Comparison of ENCODE assay signal across 8 cellular contexts in the genomic region with DNA sequence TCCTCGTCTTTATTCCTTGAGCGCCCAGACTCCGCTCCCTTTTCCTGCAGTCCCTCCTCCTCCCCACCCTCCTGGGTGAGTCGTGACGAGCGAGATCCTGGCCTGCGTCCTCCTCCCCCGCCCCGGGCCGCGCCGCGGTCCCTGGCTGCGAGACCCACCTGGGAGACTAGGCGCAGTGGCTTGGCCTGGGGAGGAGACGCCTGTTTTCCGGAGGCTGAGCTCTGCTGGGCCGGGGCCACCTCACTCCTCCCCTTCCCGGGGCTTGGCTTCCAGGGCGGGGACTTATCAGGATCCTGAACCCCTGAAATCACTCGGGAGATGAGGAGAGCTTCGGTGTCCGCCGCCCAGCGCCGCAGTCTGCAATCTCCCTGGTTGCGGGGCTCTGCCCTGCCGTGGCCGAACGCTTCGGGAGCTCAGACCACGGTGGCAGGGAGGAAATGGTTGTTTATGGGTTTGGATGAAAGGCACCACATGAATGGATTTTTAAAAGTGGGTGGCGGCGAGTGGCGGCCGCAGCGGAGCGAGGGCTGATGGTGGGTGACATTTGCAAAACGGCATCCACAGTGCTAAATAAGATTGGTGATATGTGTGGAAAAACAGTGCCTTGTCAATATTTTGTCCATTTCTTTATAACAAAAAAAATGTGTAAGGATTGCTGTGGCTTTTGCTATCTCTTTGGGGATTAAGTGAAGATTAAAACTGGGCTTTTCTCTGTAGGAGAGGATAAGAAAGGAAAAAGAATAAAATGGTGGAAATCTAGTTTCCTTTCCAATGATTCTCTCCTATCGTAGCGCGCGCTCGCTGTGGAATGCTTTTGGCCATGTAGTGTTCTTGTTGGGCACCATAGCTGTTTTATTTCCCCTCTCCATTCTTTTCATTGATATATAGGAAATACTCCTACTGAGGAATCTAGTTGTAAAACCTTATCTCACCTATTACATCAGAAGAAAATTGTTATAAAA. TPM values are rescaled to one million over a fixed set of nuclear protein-coding genes. Genes with fewer than 3 reads are reported as not detected.
DNase-seq lines count a peak whose midpoint lies in the region; ATAC-seq and TF ChIP-seq lines count a peak whose summit lies in the region.

No MANE protein-coding gene starts in this region.

- H3K9me3 ChIP-seq in HCT116 (ENCODE audit: control insufficient read depth in 1 of 2, insufficient read depth in 1 of 2, low read depth in 1 of 2, low read length in 2 of 2) (no peaks in the 10 kb centered on the region), ascending aorta (no peaks in the 10 kb centered on the region), psoas muscle (no peaks in the 10 kb centered on the region)

- DNase-seq in 8988T (peak; percentile 81), HCT116 (ENCODE audit: low read depth, low spot score) (no peak), SW480 (ENCODE audit: low spot score) (peak; percentile 74), ascending aorta (ENCODE audit: low spot score in 2 of 2) (peak; percentile 21 to 85), hepatic stellate cell (ENCODE audit: low spot score) (peak; percentile 77), psoas muscle (peak; percentile 78 to 82), NOMO-1 treated with DMSO at 0.1 percent for 48 hours (lab: John Stamatoyannopoulos, UW; ENCODE audit: unreplicated experiment) (no peak), GM19240 (ENCODE audit: insufficient read length, low spot score) (no peak)

- CTCF ChIA-PET in HCT116 (lab: Charles Lee): interaction anchor here (1.0 kb wide), 1 partner anchor 10 kb away, joined by 3 read pairs; no protein-coding TSS in a partner anchor

- POLR2A ChIA-PET in HCT116 (lab: Charles Lee): no interaction called here

- peak; percentile 28 for ATAC-seq in HCT116
- ATAC-seq in psoas muscle: peak in 2 of 4 donors; percentile 18 to 36

- no peak for TF ChIP-seq POLR2A in HCT116 (IDR thresholded peaks at IDR 0.05; ENCODE audit: borderline replicate concordance, extremely low read depth, insufficient read depth, insufficient read length)

- H3K4me3 ChIP-seq in HCT116 (replicated peaks in 1 of 2; ENCODE audit: low read depth in 1 of 2, low read length in 2 of 2) (peak overlapping the region; percentile 66 to 83), ascending aorta (peak overlapping the region; percentile 76 to 95), psoas muscle (peak overlapping the region; percentile 95)

- H4K20me1 ChIP-seq in HCT116 (ENCODE audit: insufficient read depth): no peaks in the 10 kb centered on the region

- H3K27me3 ChIP-seq in HCT116 (ENCODE audit: insufficient read depth, low read length) (no peaks in the 10 kb centered on the region), ascending aorta (no peaks in the 10 kb centered on the region), psoas muscle (ENCODE audit: insufficient read depth in 3 of 3, low read length in 2 of 3) (no peaks in the 10 kb centered on the region)

- H3K9ac ChIP-seq in HCT116 (ENCODE audit: low read length): peak overlapping the region; percentile 63

- H3K4me1 ChIP-seq in HCT116 (ENCODE audit: control insufficient read depth in 1 of 2, insufficient read depth in 2 of 2, low read length in 2 of 2) (peaks cover 11 to 21% of the 10 kb centered on the region in 2 experiments), ascending aorta (peaks cover 0 to 11% of the 10 kb centered on the region in 2 donors), psoas muscle (peaks cover 21% of the 10 kb centered on the region)

- H3K4me2 ChIP-seq in HCT116 (ENCODE audit: low read length): peak overlapping the region; percentile 97

- H3K9me2 ChIP-seq in HCT116 (ENCODE audit: insufficient read depth): no peaks in the 10 kb centered on the region

- H2AFZ ChIP-seq in HCT116 (ENCODE audit: low read depth, low read length, poor library complexity, severe bottlenecking): peak overlapping the region; percentile 76

- WGBS in psoas muscle, 3 donors: 10 to 17% (median 12%) methylated on average over 36 to 44 of the region's 44 CpGs

- H3K27ac ChIP-seq in HCT116 (ENCODE audit: low read depth, low read length): peak overlapping the region; percentile 36; the same call in 1 of the 2 replicates
- H3K27ac ChIP-seq in ascending aorta: peak overlapping the region; percentile 71 to 77
- peak overlapping the region; percentile 21 for H3K27ac ChIP-seq in psoas muscle

- H3K36me3 ChIP-seq in HCT116 (ENCODE audit: control insufficient read depth in 1 of 2, insufficient read depth in 2 of 2, low read length in 2 of 2) (no peaks in the 10 kb centered on the region), ascending aorta (no peaks in the 10 kb centered on the region), psoas muscle (ENCODE audit: insufficient read depth in 1 of 2, low read depth in 1 of 2) (no peaks in the 10 kb centered on the region)

- no peak for TF ChIP-seq RAD21 in HCT116 (IDR thresholded peaks at IDR 0.05; ENCODE audit: low read depth)

- TSS peak; percentile 67 for BruUV-seq in HCT116 (replicated peaks; lab: Mats Ljungman, UMichigan)

- RAD21 ChIA-PET in HCT116 (lab: Charles Lee; ENCODE audit: low non-redundant PET in 1 of 2, low total read pairs in 2 of 2, uncharacterized antibody in 2 of 2, unreplicated experiment in 2 of 2): no interaction called here

- TF ChIP-seq CTCF in HCT116 (IDR thresholded peaks at IDR 0.05 in 2 of 3, conservative IDR thresholded peaks at IDR 0.05 in 1 of 3; ENCODE audit: borderline replicate concordance in 1 of 3, insufficient read depth in 1 of 3, low read depth in 2 of 3, low read length in 2 of 3) (no peak), ascending aorta (IDR thresholded peaks at IDR 0.05) (no peak), psoas muscle (IDR thresholded peaks at IDR 0.05) (no peak)

- H3K79me2 ChIP-seq in HCT116 (ENCODE audit: insufficient read depth, low read length): no peaks in the 10 kb centered on the region

- intact Hi-C loops in HCT116 (cut with micrococcal nuclease) (loop anchor here (5.0 kb wide), 1 partner anchor 109 kb away; no protein-coding TSS in a partner anchor), ascending aorta (cut with DNase I) (loop anchor here (2.0 to 5.0 kb wide), 3 partner anchors 104 to 158 kb away; a partner anchor contains a TSS), psoas muscle (cut with DNase I) (loop anchor here (5.0 kb wide), 2 partner anchors 104 to 119 kb away; a partner anchor contains a TSS)

TF ChIP-seq in HCT116, 20 proteins besides CTCF, POLR2A, EP300 and RAD21:
- TF ChIP-seq, protein P1, sequence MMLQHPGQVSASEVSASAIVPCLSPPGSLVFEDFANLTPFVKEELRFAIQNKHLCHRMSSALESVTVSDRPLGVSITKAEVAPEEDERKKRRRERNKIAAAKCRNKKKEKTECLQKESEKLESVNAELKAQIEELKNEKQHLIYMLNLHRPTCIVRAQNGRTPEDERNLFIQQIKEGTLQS (IDR thresholded peaks at IDR 0.05): no peak
- TF ChIP-seq ZNF274 (IDR thresholded peaks at IDR 0.05; ENCODE audit: low read depth, low read length) (no peak), TCF7L2 (IDR thresholded peaks at IDR 0.05; ENCODE audit: borderline replicate concordance, extremely low read depth, insufficient read depth, insufficient read length) (no peak), POLR2AphosphoS5 (IDR thresholded peaks at IDR 0.05; ENCODE audit: low read depth, low read length) (no peak), CEBPB (IDR thresholded peaks at IDR 0.05; ENCODE audit: low read depth) (no peak)
- TF ChIP-seq, protein P2, sequence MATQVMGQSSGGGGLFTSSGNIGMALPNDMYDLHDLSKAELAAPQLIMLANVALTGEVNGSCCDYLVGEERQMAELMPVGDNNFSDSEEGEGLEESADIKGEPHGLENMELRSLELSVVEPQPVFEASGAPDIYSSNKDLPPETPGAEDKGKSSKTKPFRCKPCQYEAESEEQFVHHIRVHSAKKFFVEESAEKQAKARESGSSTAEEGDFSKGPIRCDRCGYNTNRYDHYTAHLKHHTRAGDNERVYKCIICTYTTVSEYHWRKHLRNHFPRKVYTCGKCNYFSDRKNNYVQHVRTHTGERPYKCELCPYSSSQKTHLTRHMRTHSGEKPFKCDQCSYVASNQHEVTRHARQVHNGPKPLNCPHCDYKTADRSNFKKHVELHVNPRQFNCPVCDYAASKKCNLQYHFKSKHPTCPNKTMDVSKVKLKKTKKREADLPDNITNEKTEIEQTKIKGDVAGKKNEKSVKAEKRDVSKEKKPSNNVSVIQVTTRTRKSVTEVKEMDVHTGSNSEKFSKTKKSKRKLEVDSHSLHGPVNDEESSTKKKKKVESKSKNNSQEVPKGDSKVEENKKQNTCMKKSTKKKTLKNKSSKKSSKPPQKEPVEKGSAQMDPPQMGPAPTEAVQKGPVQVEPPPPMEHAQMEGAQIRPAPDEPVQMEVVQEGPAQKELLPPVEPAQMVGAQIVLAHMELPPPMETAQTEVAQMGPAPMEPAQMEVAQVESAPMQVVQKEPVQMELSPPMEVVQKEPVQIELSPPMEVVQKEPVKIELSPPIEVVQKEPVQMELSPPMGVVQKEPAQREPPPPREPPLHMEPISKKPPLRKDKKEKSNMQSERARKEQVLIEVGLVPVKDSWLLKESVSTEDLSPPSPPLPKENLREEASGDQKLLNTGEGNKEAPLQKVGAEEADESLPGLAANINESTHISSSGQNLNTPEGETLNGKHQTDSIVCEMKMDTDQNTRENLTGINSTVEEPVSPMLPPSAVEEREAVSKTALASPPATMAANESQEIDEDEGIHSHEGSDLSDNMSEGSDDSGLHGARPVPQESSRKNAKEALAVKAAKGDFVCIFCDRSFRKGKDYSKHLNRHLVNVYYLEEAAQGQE (IDR thresholded peaks at IDR 0.05; ENCODE audit: low read depth): no peak
TF ChIP-seq in HCT116: peak in this region for 0.

RNA-seq across cellular contexts. Expression of a gene that starts 1.2 kb away (rescaled TPM):
- total RNA-seq in HCT116 (2021; ENCODE audit: unreplicated experiment): 40.6 TPM
- 31.8 and 33.3 TPM in 2 replicates for polyA plus RNA-seq in HCT116 (2012)
- total RNA-seq in ascending aorta: 29.3 TPM
- total RNA-seq in psoas muscle: 10 to 100 TPM in 2 of 4 donors, 1 to 10 TPM in 2; 6.1 to 12.3 (median 8.9) TPM
- polyA plus RNA-seq in psoas muscle: 1 to 10 TPM; 2.8 to 6.7 (median 3.2) TPM

Comparison
In these comparisons a context has a peak if more than half of its experiments do, and no peak if none do; other contexts are left out.
1. DNase-seq: peak in 8988T (single experiment), SW480 (single experiment), ascending aorta (2 of 2), hepatic stellate cell (single experiment) and psoas muscle (2 of 2); none in HCT116 (single experiment), NOMO-1 treated with DMSO at 0.1 percent for 48 hours (single experiment) and GM19240 (single experiment).
2. H3K27ac ChIP-seq: peak in every context shown above with its lines; median percentile 74 in ascending aorta; 36 in HCT116; 21 in psoas muscle.
3. Peak in every context shown above with its lines, with median percentiles within 50 percentile points of each other: H3K4me3 ChIP-seq.